Comparison of ENCODE assay signal across 1 cellular context in the genomic region with DNA sequence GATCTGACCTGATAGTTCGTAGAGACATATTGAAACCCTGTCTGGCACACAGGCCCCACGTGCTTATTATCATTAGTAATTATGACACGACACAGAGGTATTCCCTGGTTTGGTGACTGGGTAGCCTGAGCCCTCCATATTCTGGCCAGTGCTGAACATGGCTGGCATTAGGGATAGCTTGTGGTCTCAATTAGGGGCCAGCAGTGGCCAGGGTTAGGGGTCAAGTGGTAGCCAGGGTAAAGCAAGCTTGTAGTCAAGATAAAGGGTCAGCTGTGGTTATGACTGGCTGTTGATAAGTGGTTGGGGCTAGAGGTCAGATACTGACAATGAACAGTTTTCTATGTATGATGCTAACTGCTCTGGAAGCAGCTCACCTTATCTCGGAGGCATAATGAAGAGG.
TF ChIP-seq lines count a peak whose summit lies in the region.

No MANE protein-coding gene starts in this region.

TF ChIP-seq in K562, 482 proteins besides CTCF, POLR2A, EP300 and RAD21 (continued from another document and continues in another):
- TF ChIP-seq ZC3H11A (IDR thresholded peaks at IDR 0.05; ENCODE audit: low read depth, low read length) (no peak), CHCHD3 (CRISPR knock-in tag; IDR thresholded peaks at IDR 0.05) (no peak), NCOA1 (IDR thresholded peaks at IDR 0.05; ENCODE audit: low read depth) (peak; percentile 84; the same call in 1 of the 2 replicates), ZNF24 (IDR thresholded peaks at IDR 0.05) (no peak), TSC22D4 (tag; IDR thresholded peaks at IDR 0.05) (no peak), ZNF41 (CRISPR knock-in tag; conservative IDR thresholded peaks at IDR 0.05) (0 out of 2 replicates have a peak, but pooled peaks have one; percentile 12), SNRNP70 (optimal IDR thresholded peaks at IDR 0.05; ENCODE audit: low read depth, low read length) (no peak), ZBED1 (IDR thresholded peaks at IDR 0.05) (no peak; the same call in 1 of the 2 replicates), SMAD1 (IDR thresholded peaks at IDR 0.05; ENCODE audit: low read depth, low read length, partially characterized antibody) (no peak), ELF1 (tag; IDR thresholded peaks at IDR 0.05) (no peak), MYC (IDR thresholded peaks at IDR 0.05; ENCODE audit: low read depth, low read length) (peak; percentile 65), MYC (CRISPR knock-in tag; IDR thresholded peaks at IDR 0.05; ENCODE audit: borderline replicate concordance, low read depth) (no peak), GABPB2 (CRISPR knock-in tag; conservative IDR thresholded peaks at IDR 0.05) (no peak), MCM5 (IDR thresholded peaks at IDR 0.05; ENCODE audit: low read depth) (no peak), HDAC8 (tag; IDR thresholded peaks at IDR 0.05) (no peak), MTA3 (IDR thresholded peaks at IDR 0.05; ENCODE audit: borderline replicate concordance) (0 out of 2 replicates have a peak, but pooled peaks have one; percentile 55), SUPT5H (IDR thresholded peaks at IDR 0.05) (no peak), ZNF589 (CRISPR knock-in tag; IDR thresholded peaks at IDR 0.05; ENCODE audit: low read depth) (no peak), RUNX1 (IDR thresholded peaks at IDR 0.05; ENCODE audit: low read depth) (peak; percentile 96), RFX7 (CRISPR knock-in tag; IDR thresholded peaks at IDR 0.05) (no peak), ZNF75A (CRISPR knock-in tag; IDR thresholded peaks at IDR 0.05) (no peak), GTF2E2 (tag; IDR thresholded peaks at IDR 0.05) (no peak), MEIS2 (IDR thresholded peaks at IDR 0.05; ENCODE audit: partially characterized antibody) (peak; percentile 59), U2AF2 (optimal IDR thresholded peaks at IDR 0.05; ENCODE audit: low read depth, low read length) (no peak), POLR3G (IDR thresholded peaks at IDR 0.05; ENCODE audit: extremely low read depth, insufficient read length, insufficient replicate concordance) (no peak), ZNF583 (CRISPR knock-in tag; IDR thresholded peaks at IDR 0.05) (no peak), RFX5 (IDR thresholded peaks at IDR 0.05; ENCODE audit: low read depth, low read length) (no peak), SP2 (IDR thresholded peaks at IDR 0.05; ENCODE audit: extremely low read depth, low read depth, low read length, poor library complexity, severe bottlenecking) (no peak), HNRNPH1 (optimal IDR thresholded peaks at IDR 0.05; ENCODE audit: low read depth, low read length) (no peak), KAT8 (IDR thresholded peaks at IDR 0.05; ENCODE audit: low read depth) (no peak), CHD4 (IDR thresholded peaks at IDR 0.05; ENCODE audit: insufficient read depth, insufficient replicate concordance, low read depth, low read length, poor library complexity, severe bottlenecking) (no peak), NFE2L1 (tag; IDR thresholded peaks at IDR 0.05; ENCODE audit: borderline replicate concordance, low read depth) (no peak), ZFPM2 (CRISPR knock-in tag; IDR thresholded peaks at IDR 0.05) (no peak), ZNF668 (CRISPR knock-in tag; IDR thresholded peaks at IDR 0.05) (no peak)
- TF ChIP-seq, protein P1, sequence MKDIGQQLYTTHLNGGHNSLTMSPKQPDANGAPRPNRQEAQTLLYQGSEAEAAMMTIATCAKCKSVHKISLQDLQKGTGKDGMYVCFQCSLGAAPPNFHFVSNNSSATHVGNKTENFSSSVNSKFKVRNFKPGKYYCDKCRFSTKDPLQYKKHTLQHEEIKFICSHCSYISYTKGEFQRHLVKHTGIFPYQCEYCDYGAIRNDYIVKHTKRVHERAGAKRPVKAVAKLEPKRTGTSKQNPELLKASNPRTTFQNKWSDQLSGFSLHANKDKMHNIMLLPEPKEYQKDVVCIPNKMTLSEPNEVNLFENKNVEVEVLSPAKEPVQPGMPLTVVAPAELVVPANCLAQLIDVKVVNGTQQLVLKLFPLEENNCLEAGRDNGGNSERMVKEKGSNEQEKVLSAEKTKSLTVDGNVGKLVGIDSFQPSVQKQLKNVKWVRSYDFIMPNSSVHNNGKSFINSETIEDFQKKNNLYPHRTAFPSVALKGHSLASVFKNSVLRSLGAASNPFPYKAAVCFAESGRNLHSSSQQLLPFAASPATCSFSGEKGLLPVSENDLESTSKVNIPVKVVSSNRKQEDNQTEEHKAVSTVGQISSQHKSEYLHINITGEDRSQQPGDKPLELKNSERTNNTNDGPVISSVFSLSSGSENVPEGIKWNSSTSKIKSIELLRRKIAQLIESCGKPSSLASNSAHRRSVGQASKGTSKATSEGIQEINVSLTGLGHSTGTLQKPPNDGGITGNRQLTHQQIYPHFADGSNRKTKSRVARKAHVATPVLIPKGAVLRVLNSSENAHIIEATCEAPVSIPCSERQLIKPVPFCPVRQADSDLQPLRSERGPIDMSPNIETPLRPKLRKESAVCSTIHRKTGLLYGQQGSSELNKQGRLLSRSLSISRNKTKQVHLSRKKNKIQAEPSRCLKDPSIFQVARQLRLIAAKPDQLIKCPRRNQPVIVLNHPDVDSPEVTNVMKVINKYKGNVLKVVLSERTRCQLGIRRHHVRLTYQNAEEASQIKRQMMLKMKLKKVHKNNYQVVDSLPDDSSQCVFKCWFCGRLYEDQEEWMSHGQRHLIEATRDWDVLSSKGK (CRISPR knock-in tag; IDR thresholded peaks at IDR 0.05), result no peak
- TF ChIP-seq, protein P2, sequence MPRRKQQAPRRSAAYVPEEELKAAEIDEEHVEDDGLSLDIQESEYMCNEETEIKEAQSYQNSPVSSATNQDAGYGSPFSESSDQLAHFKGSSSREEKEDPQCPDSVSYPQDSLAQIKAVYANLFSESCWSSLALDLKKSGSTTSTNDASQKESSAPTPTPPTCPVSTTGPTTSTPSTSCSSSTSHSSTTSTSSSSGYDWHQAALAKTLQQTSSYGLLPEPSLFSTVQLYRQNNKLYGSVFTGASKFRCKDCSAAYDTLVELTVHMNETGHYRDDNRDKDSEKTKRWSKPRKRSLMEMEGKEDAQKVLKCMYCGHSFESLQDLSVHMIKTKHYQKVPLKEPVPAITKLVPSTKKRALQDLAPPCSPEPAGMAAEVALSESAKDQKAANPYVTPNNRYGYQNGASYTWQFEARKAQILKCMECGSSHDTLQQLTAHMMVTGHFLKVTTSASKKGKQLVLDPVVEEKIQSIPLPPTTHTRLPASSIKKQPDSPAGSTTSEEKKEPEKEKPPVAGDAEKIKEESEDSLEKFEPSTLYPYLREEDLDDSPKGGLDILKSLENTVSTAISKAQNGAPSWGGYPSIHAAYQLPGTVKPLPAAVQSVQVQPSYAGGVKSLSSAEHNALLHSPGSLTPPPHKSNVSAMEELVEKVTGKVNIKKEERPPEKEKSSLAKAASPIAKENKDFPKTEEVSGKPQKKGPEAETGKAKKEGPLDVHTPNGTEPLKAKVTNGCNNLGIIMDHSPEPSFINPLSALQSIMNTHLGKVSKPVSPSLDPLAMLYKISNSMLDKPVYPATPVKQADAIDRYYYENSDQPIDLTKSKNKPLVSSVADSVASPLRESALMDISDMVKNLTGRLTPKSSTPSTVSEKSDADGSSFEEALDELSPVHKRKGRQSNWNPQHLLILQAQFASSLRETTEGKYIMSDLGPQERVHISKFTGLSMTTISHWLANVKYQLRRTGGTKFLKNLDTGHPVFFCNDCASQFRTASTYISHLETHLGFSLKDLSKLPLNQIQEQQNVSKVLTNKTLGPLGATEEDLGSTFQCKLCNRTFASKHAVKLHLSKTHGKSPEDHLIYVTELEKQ (CRISPR knock-in tag; IDR thresholded peaks at IDR 0.05), result no peak
- TF ChIP-seq, protein P3, sequence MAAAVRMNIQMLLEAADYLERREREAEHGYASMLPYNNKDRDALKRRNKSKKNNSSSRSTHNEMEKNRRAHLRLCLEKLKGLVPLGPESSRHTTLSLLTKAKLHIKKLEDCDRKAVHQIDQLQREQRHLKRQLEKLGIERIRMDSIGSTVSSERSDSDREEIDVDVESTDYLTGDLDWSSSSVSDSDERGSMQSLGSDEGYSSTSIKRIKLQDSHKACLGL (CRISPR knock-in tag; IDR thresholded peaks at IDR 0.05; ENCODE audit: borderline replicate concordance, poor library complexity, severe bottlenecking), result no peak
- TF ChIP-seq, protein P4, sequence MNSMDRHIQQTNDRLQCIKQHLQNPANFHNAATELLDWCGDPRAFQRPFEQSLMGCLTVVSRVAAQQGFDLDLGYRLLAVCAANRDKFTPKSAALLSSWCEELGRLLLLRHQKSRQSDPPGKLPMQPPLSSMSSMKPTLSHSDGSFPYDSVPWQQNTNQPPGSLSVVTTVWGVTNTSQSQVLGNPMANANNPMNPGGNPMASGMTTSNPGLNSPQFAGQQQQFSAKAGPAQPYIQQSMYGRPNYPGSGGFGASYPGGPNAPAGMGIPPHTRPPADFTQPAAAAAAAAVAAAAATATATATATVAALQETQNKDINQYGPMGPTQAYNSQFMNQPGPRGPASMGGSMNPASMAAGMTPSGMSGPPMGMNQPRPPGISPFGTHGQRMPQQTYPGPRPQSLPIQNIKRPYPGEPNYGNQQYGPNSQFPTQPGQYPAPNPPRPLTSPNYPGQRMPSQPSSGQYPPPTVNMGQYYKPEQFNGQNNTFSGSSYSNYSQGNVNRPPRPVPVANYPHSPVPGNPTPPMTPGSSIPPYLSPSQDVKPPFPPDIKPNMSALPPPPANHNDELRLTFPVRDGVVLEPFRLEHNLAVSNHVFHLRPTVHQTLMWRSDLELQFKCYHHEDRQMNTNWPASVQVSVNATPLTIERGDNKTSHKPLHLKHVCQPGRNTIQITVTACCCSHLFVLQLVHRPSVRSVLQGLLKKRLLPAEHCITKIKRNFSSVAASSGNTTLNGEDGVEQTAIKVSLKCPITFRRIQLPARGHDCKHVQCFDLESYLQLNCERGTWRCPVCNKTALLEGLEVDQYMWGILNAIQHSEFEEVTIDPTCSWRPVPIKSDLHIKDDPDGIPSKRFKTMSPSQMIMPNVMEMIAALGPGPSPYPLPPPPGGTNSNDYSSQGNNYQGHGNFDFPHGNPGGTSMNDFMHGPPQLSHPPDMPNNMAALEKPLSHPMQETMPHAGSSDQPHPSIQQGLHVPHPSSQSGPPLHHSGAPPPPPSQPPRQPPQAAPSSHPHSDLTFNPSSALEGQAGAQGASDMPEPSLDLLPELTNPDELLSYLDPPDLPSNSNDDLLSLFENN (IDR thresholded peaks at IDR 0.05; ENCODE audit: low read depth in 2 of 2, low read length in 2 of 2), result peak in 1 of 2 experiments; percentile 77; a peak in 1 of 4 replicates
- TF ChIP-seq, protein P5, sequence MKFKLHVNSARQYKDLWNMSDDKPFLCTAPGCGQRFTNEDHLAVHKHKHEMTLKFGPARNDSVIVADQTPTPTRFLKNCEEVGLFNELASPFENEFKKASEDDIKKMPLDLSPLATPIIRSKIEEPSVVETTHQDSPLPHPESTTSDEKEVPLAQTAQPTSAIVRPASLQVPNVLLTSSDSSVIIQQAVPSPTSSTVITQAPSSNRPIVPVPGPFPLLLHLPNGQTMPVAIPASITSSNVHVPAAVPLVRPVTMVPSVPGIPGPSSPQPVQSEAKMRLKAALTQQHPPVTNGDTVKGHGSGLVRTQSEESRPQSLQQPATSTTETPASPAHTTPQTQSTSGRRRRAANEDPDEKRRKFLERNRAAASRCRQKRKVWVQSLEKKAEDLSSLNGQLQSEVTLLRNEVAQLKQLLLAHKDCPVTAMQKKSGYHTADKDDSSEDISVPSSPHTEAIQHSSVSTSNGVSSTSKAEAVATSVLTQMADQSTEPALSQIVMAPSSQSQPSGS (CRISPR knock-in tag; IDR thresholded peaks at IDR 0.05), result no peak
- TF ChIP-seq, protein P6, sequence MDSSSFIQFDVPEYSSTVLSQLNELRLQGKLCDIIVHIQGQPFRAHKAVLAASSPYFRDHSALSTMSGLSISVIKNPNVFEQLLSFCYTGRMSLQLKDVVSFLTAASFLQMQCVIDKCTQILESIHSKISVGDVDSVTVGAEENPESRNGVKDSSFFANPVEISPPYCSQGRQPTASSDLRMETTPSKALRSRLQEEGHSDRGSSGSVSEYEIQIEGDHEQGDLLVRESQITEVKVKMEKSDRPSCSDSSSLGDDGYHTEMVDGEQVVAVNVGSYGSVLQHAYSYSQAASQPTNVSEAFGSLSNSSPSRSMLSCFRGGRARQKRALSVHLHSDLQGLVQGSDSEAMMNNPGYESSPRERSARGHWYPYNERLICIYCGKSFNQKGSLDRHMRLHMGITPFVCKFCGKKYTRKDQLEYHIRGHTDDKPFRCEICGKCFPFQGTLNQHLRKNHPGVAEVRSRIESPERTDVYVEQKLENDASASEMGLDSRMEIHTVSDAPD (CRISPR knock-in tag; IDR thresholded peaks at IDR 0.05), result no peak
- TF ChIP-seq, protein P7, sequence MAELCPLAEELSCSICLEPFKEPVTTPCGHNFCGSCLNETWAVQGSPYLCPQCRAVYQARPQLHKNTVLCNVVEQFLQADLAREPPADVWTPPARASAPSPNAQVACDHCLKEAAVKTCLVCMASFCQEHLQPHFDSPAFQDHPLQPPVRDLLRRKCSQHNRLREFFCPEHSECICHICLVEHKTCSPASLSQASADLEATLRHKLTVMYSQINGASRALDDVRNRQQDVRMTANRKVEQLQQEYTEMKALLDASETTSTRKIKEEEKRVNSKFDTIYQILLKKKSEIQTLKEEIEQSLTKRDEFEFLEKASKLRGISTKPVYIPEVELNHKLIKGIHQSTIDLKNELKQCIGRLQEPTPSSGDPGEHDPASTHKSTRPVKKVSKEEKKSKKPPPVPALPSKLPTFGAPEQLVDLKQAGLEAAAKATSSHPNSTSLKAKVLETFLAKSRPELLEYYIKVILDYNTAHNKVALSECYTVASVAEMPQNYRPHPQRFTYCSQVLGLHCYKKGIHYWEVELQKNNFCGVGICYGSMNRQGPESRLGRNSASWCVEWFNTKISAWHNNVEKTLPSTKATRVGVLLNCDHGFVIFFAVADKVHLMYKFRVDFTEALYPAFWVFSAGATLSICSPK (IDR thresholded peaks at IDR 0.05; ENCODE audit: borderline replicate concordance), result no peak
- TF ChIP-seq, protein P8, sequence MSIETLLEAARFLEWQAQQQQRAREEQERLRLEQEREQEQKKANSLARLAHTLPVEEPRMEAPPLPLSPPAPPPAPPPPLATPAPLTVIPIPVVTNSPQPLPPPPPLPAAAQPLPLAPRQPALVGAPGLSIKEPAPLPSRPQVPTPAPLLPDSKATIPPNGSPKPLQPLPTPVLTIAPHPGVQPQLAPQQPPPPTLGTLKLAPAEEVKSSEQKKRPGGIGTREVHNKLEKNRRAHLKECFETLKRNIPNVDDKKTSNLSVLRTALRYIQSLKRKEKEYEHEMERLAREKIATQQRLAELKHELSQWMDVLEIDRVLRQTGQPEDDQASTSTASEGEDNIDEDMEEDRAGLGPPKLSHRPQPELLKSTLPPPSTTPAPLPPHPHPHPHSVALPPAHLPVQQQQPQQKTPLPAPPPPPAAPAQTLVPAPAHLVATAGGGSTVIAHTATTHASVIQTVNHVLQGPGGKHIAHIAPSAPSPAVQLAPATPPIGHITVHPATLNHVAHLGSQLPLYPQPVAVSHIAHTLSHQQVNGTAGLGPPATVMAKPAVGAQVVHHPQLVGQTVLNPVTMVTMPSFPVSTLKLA (conservative IDR thresholded peaks at IDR 0.05), result peak in 1 of 2 experiments; percentile 60; a peak in 1 of 4 replicates
- TF ChIP-seq, protein P9, sequence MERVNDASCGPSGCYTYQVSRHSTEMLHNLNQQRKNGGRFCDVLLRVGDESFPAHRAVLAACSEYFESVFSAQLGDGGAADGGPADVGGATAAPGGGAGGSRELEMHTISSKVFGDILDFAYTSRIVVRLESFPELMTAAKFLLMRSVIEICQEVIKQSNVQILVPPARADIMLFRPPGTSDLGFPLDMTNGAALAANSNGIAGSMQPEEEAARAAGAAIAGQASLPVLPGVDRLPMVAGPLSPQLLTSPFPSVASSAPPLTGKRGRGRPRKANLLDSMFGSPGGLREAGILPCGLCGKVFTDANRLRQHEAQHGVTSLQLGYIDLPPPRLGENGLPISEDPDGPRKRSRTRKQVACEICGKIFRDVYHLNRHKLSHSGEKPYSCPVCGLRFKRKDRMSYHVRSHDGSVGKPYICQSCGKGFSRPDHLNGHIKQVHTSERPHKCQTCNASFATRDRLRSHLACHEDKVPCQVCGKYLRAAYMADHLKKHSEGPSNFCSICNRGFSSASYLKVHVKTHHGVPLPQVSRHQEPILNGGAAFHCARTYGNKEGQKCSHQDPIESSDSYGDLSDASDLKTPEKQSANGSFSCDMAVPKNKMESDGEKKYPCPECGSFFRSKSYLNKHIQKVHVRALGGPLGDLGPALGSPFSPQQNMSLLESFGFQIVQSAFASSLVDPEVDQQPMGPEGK (CRISPR knock-in tag; IDR thresholded peaks at IDR 0.05; ENCODE audit: borderline replicate concordance), result no peak
